In the genomic region with DNA sequence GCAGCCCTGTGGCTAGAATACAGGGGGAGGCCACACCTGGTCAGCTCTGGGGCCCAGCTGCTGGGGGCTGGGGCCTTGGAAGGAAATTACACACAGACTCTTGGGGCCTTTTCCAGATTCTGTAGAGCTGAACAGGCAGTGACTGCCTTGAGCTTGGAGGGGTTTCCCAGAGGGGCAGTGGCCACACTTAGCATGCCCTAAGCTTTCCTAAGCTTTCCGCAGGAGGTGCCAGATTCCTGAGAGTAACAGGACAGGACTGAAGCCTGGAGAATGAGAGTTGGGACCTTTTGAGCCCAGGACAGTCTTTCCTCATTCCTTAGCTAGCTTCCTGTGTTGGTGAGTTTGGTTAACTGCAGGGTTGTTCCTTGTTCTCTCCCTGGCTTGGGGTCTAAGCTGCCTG, we compare ENCODE assay signal across 8 cellular contexts. TPM values are rescaled to one million over a fixed set of nuclear protein-coding genes. Genes with fewer than 3 reads are reported as not detected.
DNase-seq lines count a peak whose midpoint lies in the region; ATAC-seq, FAIRE-seq and TF ChIP-seq lines count a peak whose summit lies in the region.

No MANE protein-coding gene starts in this region.

- FAIRE-seq in D721Med (lab: Jason Lieb, UNC): no peak

- H3K27ac Mint-ChIP-seq in HFFc6: peak overlapping the region; percentile 63; the same call in 1 of the 2 replicates

- TF ChIP-seq CTCF in AG04449 (IDR thresholded peaks at IDR 0.05; ENCODE audit: insufficient read depth, low read length, missing control alignments) (no peak), HFFc6 (IDR thresholded peaks at IDR 0.05) (no peak), astrocyte of the spinal cord (IDR thresholded peaks at IDR 0.05; ENCODE audit: low read depth, low read length) (no peak), D721Med (IDR thresholded peaks at IDR 0.05; ENCODE audit: insufficient read depth, missing control alignments) (no peak)

- POLR2A ChIA-PET in AG04449 (lab: Yijun Ruan, JAX): interaction anchor here (1.1 to 1.7 kb wide), 3 partner anchors 17 to 153 kb away, joined by 3 to 4 read pairs (median 3); no protein-coding TSS in a partner anchor

- H3K4me1 Mint-ChIP-seq in HFFc6 (ENCODE audit: low read depth): peaks cover 16% of the 10 kb centered on the region

- peak overlapping the region; percentile 36 for H3K27ac ChIP-seq in mesodermal cell (ENCODE audit: low read depth, low read length, severe bottlenecking)
- no peak overlapping the region for H3K27ac ChIP-seq in substantia nigra (ENCODE audit: low read depth, low read length, poor library complexity, severe bottlenecking)

- H3K36me3 ChIP-seq in mesodermal cell (ENCODE audit: control insufficient read depth, insufficient read depth, low read length): peaks cover 43% of the 10 kb centered on the region

- H3K36me3 Mint-ChIP-seq in HFFc6 (ENCODE audit: low read depth): no peaks in the 10 kb centered on the region; the same call in 1 of the 2 replicates

- H3K27me3 Mint-ChIP-seq in HFFc6 (ENCODE audit: insufficient read depth): no peaks in the 10 kb centered on the region; the same call in 1 of the 2 replicates

- WGBS in mesodermal cell (ENCODE audit: insufficient coverage in 2 of 2), 2 experiments: 89% methylated on average over 1 of the region's 1 CpG; no CpG with 5 or more reads in 1 of the 2 experiments

- CTCF ChIA-PET in AG04449 (lab: Yijun Ruan, JAX): interaction anchor here (1.4 to 2.4 kb wide), 5 partner anchors 12 to 154 kb away, joined by 6 to 15 read pairs (median 7); a partner anchor contains a TSS

- DNase-seq in AG04449 (ENCODE audit: low read depth, low spot score): no peak
- no peak for DNase-seq in HFFc6
- DNase-seq in astrocyte of the spinal cord (ENCODE audit: low read depth, low spot score): no peak
- no peak for DNase-seq in D721Med (ENCODE audit: insufficient read length, low spot score)
- DNase-seq in substantia nigra (lab: John Stamatoyannopoulos, UW): no peak

- H3K4me3 ChIP-seq in AG04449 (ENCODE audit: low read depth, low read length) (peak overlapping the region; percentile 99), astrocyte of the spinal cord (ENCODE audit: low read depth, low read length) (peak overlapping the region; percentile 91), mesodermal cell (ENCODE audit: extremely low read depth, insufficient read depth, low read length, poor library complexity, severe bottlenecking) (peak overlapping the region; percentile 69)

- ATAC-seq in HG03469 (IDR thresholded peaks at IDR 0.05; ENCODE audit: unreplicated experiment) (no peak), HG03565 (IDR thresholded peaks at IDR 0.05; ENCODE audit: unreplicated experiment) (no peak)

- peaks cover 8% of the 10 kb centered on the region for H3K9me3 ChIP-seq in mesodermal cell (ENCODE audit: control insufficient read depth, low read length)

- H3K4me1 ChIP-seq in mesodermal cell (ENCODE audit: control insufficient read depth, insufficient read depth, low read length, poor library complexity, severe bottlenecking): peaks cover 4% of the 10 kb centered on the region

- peak overlapping the region; percentile 95 for H3K4me3 Mint-ChIP-seq in HFFc6

- H3K9me3 Mint-ChIP-seq in HFFc6: no peaks in the 10 kb centered on the region

- in situ Hi-C loops in astrocyte of the spinal cord (cut with HindIII; ENCODE audit: low sequenced_read_pairs): no loop called here

RNA-seq across cellular contexts. Expression of a gene that starts 1.4 kb away (rescaled TPM):
- total RNA-seq in HFFc6 (2021; fragmentation: NEBNext Ultra II Directional; extraction: Animal tissue kit (Norgen Biotek cat#: 25700)): 10 to 100 TPM; 28.0 to 34.7 (median 30.3) TPM
- polyA plus RNA-seq in mesodermal cell (2013, experiment 1 of 2): 25.5 TPM
- 19.7 TPM for polyA plus RNA-seq in mesodermal cell (2013, experiment 2 of 2)

RNA-seq across cellular contexts. Expression of a gene that starts 16.7 kb away (rescaled TPM):
- total RNA-seq in HFFc6 (2021; fragmentation: NEBNext Ultra II Directional; extraction: Animal tissue kit (Norgen Biotek cat#: 25700)): 10 to 100 TPM; 32.5 to 47.6 (median 37.8) TPM
- polyA plus RNA-seq in mesodermal cell (2013, experiment 1 of 2): 33.4 TPM
- 25.1 TPM for polyA plus RNA-seq in mesodermal cell (2013, experiment 2 of 2)

RNA-seq across cellular contexts. Expression of a gene that starts 29.9 kb away (rescaled TPM):
- 10 to 100 TPM; 16.0 to 23.7 (median 17.0) TPM for total RNA-seq in HFFc6 (2021; fragmentation: NEBNext Ultra II Directional; extraction: Animal tissue kit (Norgen Biotek cat#: 25700))
- polyA plus RNA-seq in mesodermal cell (2013, experiment 1 of 2): 13.0 TPM
- 13.5 TPM for polyA plus RNA-seq in mesodermal cell (2013, experiment 2 of 2)

RNA-seq across cellular contexts. Expression of a gene that starts 41.1 kb away (rescaled TPM):
- total RNA-seq in HFFc6 (2021; fragmentation: NEBNext Ultra II Directional; extraction: Animal tissue kit (Norgen Biotek cat#: 25700)): 10 to 100 TPM; 33.2 to 46.8 (median 38.2) TPM
- polyA plus RNA-seq in mesodermal cell (2013, experiment 1 of 2): 23.0 TPM
- 18.2 TPM for polyA plus RNA-seq in mesodermal cell (2013, experiment 2 of 2)
